Comparison of ENCODE assay signal across 14 cellular contexts in the genomic region with DNA sequence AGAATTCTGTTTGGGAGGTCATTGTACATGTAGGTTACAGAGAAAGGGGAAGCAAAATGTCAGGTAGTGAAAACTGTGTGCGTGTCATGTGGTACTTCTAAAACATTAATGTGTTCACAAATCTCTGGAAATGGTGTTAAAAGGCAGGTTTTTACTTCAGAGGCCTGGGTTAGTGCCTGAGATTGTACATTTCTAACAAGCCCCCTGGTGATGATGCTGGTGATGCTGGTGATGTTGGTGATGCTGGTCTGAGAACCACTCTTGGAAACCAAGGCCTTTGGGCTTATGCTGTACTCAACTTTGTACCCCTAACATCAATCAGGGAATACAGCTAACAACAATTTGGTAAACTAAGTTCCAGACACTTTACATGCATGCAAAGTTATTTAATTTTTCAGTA.
"Had no signal": no experiment of that assay in that cellular context is flagged by ENCODE, and none has a peak within 500 bp of the region (broad histone marks: within the 10 kb centered on the region; RNA-seq: fewer than 3 reads in every experiment).

No MANE protein-coding gene starts in this region.

- DNase-seq: caudate nucleus; colonic mucosa; effector CD4-positive, alpha-beta T cell; glutamatergic neuron; mesendoderm; naive thymus-derived CD8-positive, alpha-beta T cell; small intestine; stimulated activated CD4-positive, alpha-beta T cell treated with anti-CD3 and anti-CD28 coated beads, Interleukin-12 subunit alpha, Interleukin-12 subunit beta, amount 100 ng/mL, for 4 hours; stimulated activated CD4-positive, alpha-beta T cell treated with anti-CD3 and anti-CD28 coated beads, Interleukin-2, amount 100 ng/mL, for 48 hours; stimulated activated naive CD4-positive, alpha-beta T cell treated with Interleukin-2 at 50 U/mL for 16 hours had no signal

- H3K27me3 Mint-ChIP-seq: naive thymus-derived CD8-positive, alpha-beta T cell had no signal

- H3K4me1 ChIP-seq: colonic mucosa, gastrocnemius medialis had no signal

- H3K36me3 Mint-ChIP-seq: naive thymus-derived CD8-positive, alpha-beta T cell had no signal

- H3K27ac Mint-ChIP-seq: naive thymus-derived CD8-positive, alpha-beta T cell had no signal

- H3K4me3 Mint-ChIP-seq: naive thymus-derived CD8-positive, alpha-beta T cell; neural crest cell had no signal

- H3K4me3 ChIP-seq: colonic mucosa, gastrocnemius medialis, sigmoid colon, tibial nerve had no signal

- H3K27ac ChIP-seq: colonic mucosa, gastrocnemius medialis had no signal

- H3K27me3 ChIP-seq: colonic mucosa, gastrocnemius medialis, sigmoid colon, tibial nerve had no signal

- H3K9me3 ChIP-seq: colonic mucosa, gastrocnemius medialis, sigmoid colon, tibial nerve had no signal

- H3K36me3 ChIP-seq: colonic mucosa, gastrocnemius medialis, sigmoid colon, tibial nerve had no signal
